ENCODE assay signal across 10 cellular contexts in the genomic region with DNA sequence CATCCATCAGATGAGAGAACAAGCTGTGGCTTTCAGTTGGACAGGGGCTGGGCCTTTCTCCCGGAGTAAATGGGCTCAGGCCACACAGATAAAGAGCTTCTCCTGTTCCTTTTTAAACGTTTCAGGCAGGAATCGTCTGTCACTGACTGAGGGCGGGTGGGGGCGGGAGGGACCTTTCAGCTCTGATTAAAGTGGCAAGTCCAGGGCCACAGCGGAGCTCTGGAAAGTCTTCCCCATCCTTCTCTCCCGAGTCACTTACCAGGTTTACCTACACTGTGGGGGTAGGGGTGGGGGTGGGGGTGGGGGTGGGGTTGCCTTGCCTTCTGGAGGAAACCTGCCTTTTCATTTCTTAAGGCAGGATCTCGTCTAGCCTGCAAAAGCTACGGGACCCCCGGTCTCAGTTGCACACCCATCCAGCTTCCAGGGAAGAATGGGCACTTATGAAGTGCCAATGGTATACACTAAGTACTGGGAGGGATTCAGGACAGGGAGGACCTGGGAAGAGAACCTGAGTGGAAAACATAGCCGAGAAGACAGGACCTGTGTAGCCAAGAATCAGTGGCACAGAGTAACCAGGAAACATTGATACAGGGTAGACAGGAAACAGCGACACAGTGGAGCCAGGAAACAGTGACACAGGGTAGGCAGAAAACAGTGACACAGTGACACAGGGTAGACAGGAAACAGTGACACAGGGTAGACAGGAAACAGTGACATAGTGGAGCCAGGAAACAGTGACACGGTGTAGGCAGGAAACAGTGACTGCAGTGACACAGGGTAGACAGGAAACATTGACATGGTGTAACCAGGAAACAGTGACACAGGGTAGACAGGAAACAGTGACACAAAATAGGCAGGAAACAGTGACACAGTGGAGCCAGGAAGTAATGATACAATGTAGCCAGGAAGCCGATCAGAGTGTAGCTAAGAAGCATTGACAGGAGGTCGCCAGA.
DNase-seq lines count a peak whose midpoint lies in the region; ATAC-seq and TF ChIP-seq lines count a peak whose summit lies in the region.
"Had no signal": no experiment of that assay in that cellular context is flagged by ENCODE, and none has a peak within 500 bp of the region (broad histone marks: within the 10 kb centered on the region; RNA-seq: fewer than 3 reads in every experiment).

No MANE protein-coding gene starts in this region.

- H3F3A ChIP-seq in GM23338 (replicated peaks; ENCODE audit: low read depth) = no peaks in the 10 kb centered on the region

- no peaks in the 10 kb centered on the region for H3K9me2 ChIP-seq in GM23338 (ENCODE audit: insufficient read depth)

- no peaks in the 10 kb centered on the region for H3K9me3 Mint-ChIP-seq in GM23338
- no peaks in the 10 kb centered on the region for H3K9me3 Mint-ChIP-seq in activated naive CD8-positive, alpha-beta T cell (ENCODE audit: low read depth)
- peaks cover 0 to 16% (median 7%) of the 10 kb centered on the region in 9 donors for H3K9me3 Mint-ChIP-seq in naive thymus-derived CD8-positive, alpha-beta T cell

- 0 out of 2 replicates have a peak overlapping the region, but pooled peaks have one; percentile 23 for H2AFZ ChIP-seq in GM23338

- H3K4me1 Mint-ChIP-seq in GM23338 = peaks cover 39% of the 10 kb centered on the region
- peaks cover 12% of the 10 kb centered on the region for H3K4me1 Mint-ChIP-seq in activated naive CD8-positive, alpha-beta T cell (ENCODE audit: low read depth)
- H3K4me1 Mint-ChIP-seq in naive thymus-derived CD8-positive, alpha-beta T cell = peaks cover 8 to 23% (median 11%) of the 10 kb centered on the region in 4 donors

- no peak for TF ChIP-seq POLR2A in breast epithelium (IDR thresholded peaks at IDR 0.05)

- DNase-seq in CD1c-positive myeloid dendritic cell (ENCODE audit: extremely low spot score) = peak; percentile 40
- no peak for DNase-seq in GM23338 (ENCODE audit: low spot score)
- DNase-seq in naive thymus-derived CD8-positive, alpha-beta T cell = peak in 5 of 10 donors; percentile 13 to 47 (median 39)
- DNase-seq in breast epithelium (ENCODE audit: low spot score in 2 of 2) = no peak
- DNase-seq in HUDEP-2 (lab: John Stamatoyannopoulos, UW; ENCODE audit: unreplicated experiment in 76 of 76) = no peak
- DNase-seq: DMS53, NCI-H524 treated with DMSO at 0.1 percent for 48 hours, SHP77 treated with DMSO at 0.1 percent for 48 hours had no signal

- H3K36me3 Mint-ChIP-seq in GM23338 (ENCODE audit: low read depth) = no peaks in the 10 kb centered on the region
- H3K36me3 Mint-ChIP-seq in activated naive CD8-positive, alpha-beta T cell = no peaks in the 10 kb centered on the region
- no peaks in the 10 kb centered on the region for H3K36me3 Mint-ChIP-seq in naive thymus-derived CD8-positive, alpha-beta T cell

- H3K4me3 ChIP-seq in GM23338 = no peak overlapping the region
- H3K4me3 ChIP-seq in breast epithelium = no peak overlapping the region

- ATAC-seq in GM23338 (no peak), GM21515 (IDR thresholded peaks at IDR 0.05; ENCODE audit: unreplicated experiment) (no peak)
- ATAC-seq in naive thymus-derived CD8-positive, alpha-beta T cell = peak; percentile 71 to 91

- no peaks in the 10 kb centered on the region for H4K20me1 ChIP-seq in GM23338 (replicated peaks; ENCODE audit: insufficient read depth)

- no peak overlapping the region for H3K27ac Mint-ChIP-seq in GM23338
- peak overlapping the region; percentile 87 for H3K27ac Mint-ChIP-seq in activated naive CD8-positive, alpha-beta T cell
- peak overlapping the region; percentile 83 to 98 (median 93) for H3K27ac Mint-ChIP-seq in naive thymus-derived CD8-positive, alpha-beta T cell

- H3K4me2 ChIP-seq in GM23338 = no peak overlapping the region

- POLR2A ChIA-PET in naive thymus-derived CD8-positive, alpha-beta T cell (lab: Charles Lee) = no interaction called here

- no peaks in the 10 kb centered on the region for H3K27me3 ChIP-seq in GM23338 (ENCODE audit: insufficient read depth)
- H3K27me3 ChIP-seq in breast epithelium = peaks cover 0 to 34% of the 10 kb centered on the region in 2 donors

- intact Hi-C loops in breast epithelium (cut with DNase I; ENCODE audit: low total_unique reads) = no loop called here

- H3K4me3 Mint-ChIP-seq in GM23338 = no peak overlapping the region; the same call in 2 of the 3 replicates
- H3K4me3 Mint-ChIP-seq in activated naive CD8-positive, alpha-beta T cell = no peak overlapping the region
- H3K4me3 Mint-ChIP-seq in naive thymus-derived CD8-positive, alpha-beta T cell = no peak overlapping the region

- TF ChIP-seq CTCF in GM23338 (conservative IDR thresholded peaks at IDR 0.05; ENCODE audit: low read depth in 2 of 2) = no peak
- TF ChIP-seq CTCF in breast epithelium (IDR thresholded peaks at IDR 0.05) = no peak

- H3K36me3 ChIP-seq in GM23338 (ENCODE audit: insufficient read depth) (no peaks in the 10 kb centered on the region), breast epithelium (no peaks in the 10 kb centered on the region)

- no peaks in the 10 kb centered on the region for H3K79me2 ChIP-seq in GM23338 (replicated peaks; ENCODE audit: insufficient read depth)

- H3K27me3 Mint-ChIP-seq in GM23338 (ENCODE audit: insufficient read depth, low read depth, poor library complexity) = peaks cover 37% of the 10 kb centered on the region
- H3K27me3 Mint-ChIP-seq in activated naive CD8-positive, alpha-beta T cell = no peaks in the 10 kb centered on the region
- peaks cover 0 to 13% (median 3%) of the 10 kb centered on the region in 5 donors for H3K27me3 Mint-ChIP-seq in naive thymus-derived CD8-positive, alpha-beta T cell

- no peaks in the 10 kb centered on the region for H3K9me3 ChIP-seq in breast epithelium

- no peak overlapping the region for H3K27ac ChIP-seq in GM23338 (ENCODE audit: low read depth)
- no peak overlapping the region for H3K27ac ChIP-seq in breast epithelium

- H3K4me1 ChIP-seq in GM23338 (ENCODE audit: insufficient read depth) (peaks cover 7% of the 10 kb centered on the region), breast epithelium (peaks cover 10 to 13% of the 10 kb centered on the region in 2 donors)

TF ChIP-seq in GM23338, 12 proteins besides CTCF, POLR2A, EP300 and RAD21:
- TF ChIP-seq ZNF331 (CRISPR knock-in tag; IDR thresholded peaks at IDR 0.05; ENCODE audit: low read depth) (no peak), EZH2 (IDR thresholded peaks at IDR 0.05; ENCODE audit: low read depth, unreplicated experiment) (no peak), STAT1 (IDR thresholded peaks at IDR 0.05; ENCODE audit: unreplicated experiment) (no peak)
- TF ChIP-seq, protein P1, sequence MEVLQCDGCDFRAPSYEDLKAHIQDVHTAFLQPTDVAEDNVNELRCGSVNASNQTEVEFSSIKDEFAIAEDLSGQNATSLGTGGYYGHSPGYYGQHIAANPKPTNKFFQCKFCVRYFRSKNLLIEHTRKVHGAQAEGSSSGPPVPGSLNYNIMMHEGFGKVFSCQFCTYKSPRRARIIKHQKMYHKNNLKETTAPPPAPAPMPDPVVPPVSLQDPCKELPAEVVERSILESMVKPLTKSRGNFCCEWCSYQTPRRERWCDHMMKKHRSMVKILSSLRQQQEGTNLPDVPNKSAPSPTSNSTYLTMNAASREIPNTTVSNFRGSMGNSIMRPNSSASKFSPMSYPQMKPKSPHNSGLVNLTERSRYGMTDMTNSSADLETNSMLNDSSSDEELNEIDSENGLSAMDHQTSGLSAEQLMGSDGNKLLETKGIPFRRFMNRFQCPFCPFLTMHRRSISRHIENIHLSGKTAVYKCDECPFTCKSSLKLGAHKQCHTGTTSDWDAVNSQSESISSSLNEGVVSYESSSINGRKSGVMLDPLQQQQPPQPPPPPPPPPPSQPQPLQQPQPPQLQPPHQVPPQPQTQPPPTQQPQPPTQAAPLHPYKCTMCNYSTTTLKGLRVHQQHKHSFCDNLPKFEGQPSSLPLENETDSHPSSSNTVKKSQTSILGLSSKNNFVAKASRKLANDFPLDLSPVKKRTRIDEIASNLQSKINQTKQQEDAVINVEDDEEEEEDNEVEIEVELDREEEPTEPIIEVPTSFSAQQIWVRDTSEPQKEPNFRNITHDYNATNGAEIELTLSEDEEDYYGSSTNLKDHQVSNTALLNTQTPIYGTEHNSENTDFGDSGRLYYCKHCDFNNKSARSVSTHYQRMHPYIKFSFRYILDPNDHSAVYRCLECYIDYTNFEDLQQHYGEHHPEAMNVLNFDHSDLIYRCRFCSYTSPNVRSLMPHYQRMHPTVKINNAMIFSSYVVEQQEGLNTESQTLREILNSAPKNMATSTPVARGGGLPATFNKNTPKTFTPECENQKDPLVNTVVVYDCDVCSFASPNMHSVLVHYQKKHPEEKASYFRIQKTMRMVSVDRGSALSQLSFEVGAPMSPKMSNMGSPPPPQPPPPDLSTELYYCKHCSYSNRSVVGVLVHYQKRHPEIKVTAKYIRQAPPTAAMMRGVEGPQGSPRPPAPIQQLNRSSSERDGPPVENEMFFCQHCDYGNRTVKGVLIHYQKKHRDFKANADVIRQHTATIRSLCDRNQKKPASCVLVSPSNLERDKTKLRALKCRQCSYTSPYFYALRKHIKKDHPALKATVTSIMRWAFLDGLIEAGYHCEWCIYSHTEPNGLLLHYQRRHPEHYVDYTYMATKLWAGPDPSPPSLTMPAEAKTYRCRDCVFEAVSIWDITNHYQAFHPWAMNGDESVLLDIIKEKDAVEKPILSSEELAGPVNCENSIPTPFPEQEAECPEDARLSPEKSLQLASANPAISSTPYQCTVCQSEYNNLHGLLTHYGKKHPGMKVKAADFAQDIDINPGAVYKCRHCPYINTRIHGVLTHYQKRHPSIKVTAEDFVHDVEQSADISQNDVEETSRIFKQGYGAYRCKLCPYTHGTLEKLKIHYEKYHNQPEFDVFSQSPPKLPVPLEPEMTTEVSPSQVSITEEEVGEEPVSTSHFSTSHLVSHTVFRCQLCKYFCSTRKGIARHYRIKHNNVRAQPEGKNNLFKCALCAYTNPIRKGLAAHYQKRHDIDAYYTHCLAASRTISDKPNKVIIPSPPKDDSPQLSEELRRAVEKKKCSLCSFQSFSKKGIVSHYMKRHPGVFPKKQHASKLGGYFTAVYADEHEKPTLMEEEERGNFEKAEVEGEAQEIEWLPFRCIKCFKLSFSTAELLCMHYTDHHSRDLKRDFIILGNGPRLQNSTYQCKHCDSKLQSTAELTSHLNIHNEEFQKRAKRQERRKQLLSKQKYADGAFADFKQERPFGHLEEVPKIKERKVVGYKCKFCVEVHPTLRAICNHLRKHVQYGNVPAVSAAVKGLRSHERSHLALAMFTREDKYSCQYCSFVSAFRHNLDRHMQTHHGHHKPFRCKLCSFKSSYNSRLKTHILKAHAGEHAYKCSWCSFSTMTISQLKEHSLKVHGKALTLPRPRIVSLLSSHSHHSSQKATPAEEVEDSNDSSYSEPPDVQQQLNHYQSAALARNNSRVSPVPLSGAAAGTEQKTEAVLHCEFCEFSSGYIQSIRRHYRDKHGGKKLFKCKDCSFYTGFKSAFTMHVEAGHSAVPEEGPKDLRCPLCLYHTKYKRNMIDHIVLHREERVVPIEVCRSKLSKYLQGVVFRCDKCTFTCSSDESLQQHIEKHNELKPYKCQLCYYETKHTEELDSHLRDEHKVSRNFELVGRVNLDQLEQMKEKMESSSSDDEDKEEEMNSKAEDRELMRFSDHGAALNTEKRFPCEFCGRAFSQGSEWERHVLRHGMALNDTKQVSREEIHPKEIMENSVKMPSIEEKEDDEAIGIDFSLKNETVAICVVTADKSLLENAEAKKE (CRISPR knock-in tag; IDR thresholded peaks at IDR 0.05) = no peak

Comparison
In these comparisons a context has a peak if more than half of its experiments do, and no peak if none do; other contexts are left out.
1. ATAC-seq: peak in naive thymus-derived CD8-positive, alpha-beta T cell (2 of 2); none in GM23338 (single experiment) and GM21515 (single experiment).